In genomic region chr12:51907864-51908425, GRCh38 we compare ENCODE assay signal across 13 cellular contexts. TPM values are rescaled to one million over a fixed set of nuclear protein-coding genes. Genes with fewer than 3 reads are reported as not detected.
A peak's percentile ranks its signal among the peaks of the same experiment; 100 is the strongest.
DNase-seq lines count a peak whose midpoint lies in the region; ATAC-seq and TF ChIP-seq lines count a peak whose summit lies in the region.
"Had no signal": no experiment of that assay in that cellular context is flagged by ENCODE, and none has a peak within 500 bp of the region (broad histone marks: within the 10 kb centered on the region; RNA-seq: fewer than 3 reads in every experiment).

No MANE protein-coding gene starts in this region.

- H3K4me1 ChIP-seq in upper lobe of right lung: peaks cover 46% of the 10 kb centered on the region
- H3K4me1 ChIP-seq: A549 had no signal

- H3K27ac Mint-ChIP-seq in activated naive CD4-positive, alpha-beta T cell treated with anti-CD3 and anti-CD28 coated beads, Interleukin-2, amount 50 U/mL, for 24 hours: no peak overlapping the region
- H3K27ac Mint-ChIP-seq in naive thymus-derived CD8-positive, alpha-beta T cell: no peak overlapping the region
- H3K27ac Mint-ChIP-seq: IgD-negative memory B cell had no signal

- no peaks in the 10 kb centered on the region for H3K9me3 ChIP-seq in upper lobe of right lung
- H3K9me3 ChIP-seq: A549 had no signal

- intact Hi-C loops in upper lobe of right lung (cut with DNase I): no loop called here

- H3K4me3 ChIP-seq in fibroblast of the aortic adventitia (ENCODE audit: low read depth, low read length) (peak overlapping the region; percentile 73), upper lobe of right lung (peak overlapping the region; percentile 58)
- H3K4me3 ChIP-seq: A549 had no signal

- no peaks in the 10 kb centered on the region for H3K36me3 Mint-ChIP-seq in activated naive CD4-positive, alpha-beta T cell treated with anti-CD3 and anti-CD28 coated beads, Interleukin-2, amount 50 U/mL, for 24 hours
- H3K36me3 Mint-ChIP-seq in naive thymus-derived CD8-positive, alpha-beta T cell: no peaks in the 10 kb centered on the region

- H3K4me3 Mint-ChIP-seq in activated naive CD4-positive, alpha-beta T cell treated with anti-CD3 and anti-CD28 coated beads, Interleukin-2, amount 50 U/mL, for 24 hours: peak overlapping the region; percentile 19
- peak overlapping the region in 6 of 10 donors; percentile 26 to 57 (median 42) for H3K4me3 Mint-ChIP-seq in naive thymus-derived CD8-positive, alpha-beta T cell

- H3K9me3 Mint-ChIP-seq in activated naive CD4-positive, alpha-beta T cell treated with anti-CD3 and anti-CD28 coated beads, Interleukin-2, amount 50 U/mL, for 24 hours: no peaks in the 10 kb centered on the region
- no peaks in the 10 kb centered on the region for H3K9me3 Mint-ChIP-seq in naive thymus-derived CD8-positive, alpha-beta T cell
- H3K9me3 Mint-ChIP-seq: IgD-negative memory B cell had no signal

- H3K4me1 Mint-ChIP-seq in activated naive CD4-positive, alpha-beta T cell treated with anti-CD3 and anti-CD28 coated beads, Interleukin-2, amount 50 U/mL, for 24 hours: peaks cover 6% of the 10 kb centered on the region
- peaks cover 0 to 14% (median 2%) of the 10 kb centered on the region in 4 donors for H3K4me1 Mint-ChIP-seq in naive thymus-derived CD8-positive, alpha-beta T cell

- H3K36me3 ChIP-seq in upper lobe of right lung: no peaks in the 10 kb centered on the region

- no peaks in the 10 kb centered on the region for H3K27me3 ChIP-seq in upper lobe of right lung

- peaks cover 11% of the 10 kb centered on the region for H3K27me3 Mint-ChIP-seq in activated naive CD4-positive, alpha-beta T cell treated with anti-CD3 and anti-CD28 coated beads, Interleukin-2, amount 50 U/mL, for 24 hours
- H3K27me3 Mint-ChIP-seq in naive thymus-derived CD8-positive, alpha-beta T cell: peaks cover 15 to 67% (median 37%) of the 10 kb centered on the region in 5 donors

- TF ChIP-seq CTCF in fibroblast of the aortic adventitia (IDR thresholded peaks at IDR 0.05; ENCODE audit: insufficient read depth, low read length) (no peak), upper lobe of right lung (IDR thresholded peaks at IDR 0.05) (no peak)

- POLR2A ChIA-PET in naive thymus-derived CD8-positive, alpha-beta T cell (lab: Charles Lee): no interaction called here

- DNase-seq in activated naive CD4-positive, alpha-beta T cell (lab: John Stamatoyannopoulos, UW): no peak
- DNase-seq in fibroblast of the aortic adventitia (ENCODE audit: low read depth): no peak
- peak in 1 of 10 donors; percentile 42 for DNase-seq in naive thymus-derived CD8-positive, alpha-beta T cell
- no peak for DNase-seq in upper lobe of right lung
- no peak for DNase-seq in CD1c-positive myeloid dendritic cell (ENCODE audit: extremely low spot score)
- DNase-seq in retina: no peak
- DNase-seq: activated T-cell treated with anti-CD3 and anti-CD28 coated beads, Interleukin-2, amount 50 U/mL, for 1 hour; T-helper 1 cell had no signal

- no peak for ATAC-seq in naive thymus-derived CD8-positive, alpha-beta T cell
- ATAC-seq in upper lobe of right lung (no peak), HG03095 (IDR thresholded peaks at IDR 0.05; ENCODE audit: unreplicated experiment) (no peak)
- ATAC-seq: A549 had no signal

- peak overlapping the region; percentile 86 for H3K27ac ChIP-seq in upper lobe of right lung
- H3K27ac ChIP-seq: A549 had no signal

RNA-seq across cellular contexts. Expression of gene ACVRL1, which starts 0.6 kb away (rescaled TPM):
- total RNA-seq in fibroblast of the aortic adventitia (ENCODE audit: low replicate concordance) (50.3 and 56.5 TPM in 2 replicates), upper lobe of right lung (223 TPM)
- total RNA-seq in naive thymus-derived CD8-positive, alpha-beta T cell: not detected
- not detected for polyA plus RNA-seq in naive thymus-derived CD8-positive, alpha-beta T cell
- total RNA-seq: NCI-H460 had no signal
- polyA plus RNA-seq: IgD-negative memory B cell had no signal

RNA-seq across cellular contexts. Expression of gene ANKRD33, which starts 20.0 kb away (rescaled TPM):
- total RNA-seq in fibroblast of the aortic adventitia (ENCODE audit: low replicate concordance): 0.09 TPM in 1 of 2 replicates, not detected in the other
- not detected for total RNA-seq in naive thymus-derived CD8-positive, alpha-beta T cell
- not detected for polyA plus RNA-seq in naive thymus-derived CD8-positive, alpha-beta T cell
- not detected for total RNA-seq in upper lobe of right lung
- total RNA-seq: NCI-H460 had no signal
- polyA plus RNA-seq: A549, IgD-negative memory B cell had no signal

RNA-seq across cellular contexts. Expression of gene ACVR1B, which starts 43.6 kb away (rescaled TPM):
- total RNA-seq in fibroblast of the aortic adventitia (ENCODE audit: low replicate concordance) (12.6 and 17.1 TPM in 2 replicates), upper lobe of right lung (33.5 TPM)
- total RNA-seq in naive thymus-derived CD8-positive, alpha-beta T cell: 10 to 100 TPM; 11.7 to 12.6 TPM
- 1 to 10 TPM; 1.2 to 2.3 (median 2.2) TPM for polyA plus RNA-seq in naive thymus-derived CD8-positive, alpha-beta T cell

RNA-seq across cellular contexts. Expression of gene FIGNL2, which starts 59.4 kb away (rescaled TPM):
- total RNA-seq in fibroblast of the aortic adventitia (ENCODE audit: low replicate concordance): 0.18 TPM in 1 of 2 replicates, not detected in the other
- 1 to 10 TPM; 2.8 to 3.2 TPM for total RNA-seq in naive thymus-derived CD8-positive, alpha-beta T cell
- polyA plus RNA-seq in naive thymus-derived CD8-positive, alpha-beta T cell: under 1 TPM in 2 of 3 donors, not detected in 1; 0.08 to 0.21 TPM
- 1.5 TPM for total RNA-seq in upper lobe of right lung
- polyA plus RNA-seq: IgD-negative memory B cell had no signal

Comparison
In these comparisons a context has a peak if more than half of its experiments do, and no peak if none do; other contexts are left out.
1. RNA of gene ACVRL1, which starts 0.6 kb away (total RNA-seq): 223 TPM in upper lobe of right lung (single experiment) and 50.3 to 56.5 TPM in fibroblast of the aortic adventitia; not detected in naive thymus-derived CD8-positive, alpha-beta T cell; every median in the first group is over 10 times any median in the second.